Comparison of ENCODE assay signal across 12 cellular contexts in the genomic region with DNA sequence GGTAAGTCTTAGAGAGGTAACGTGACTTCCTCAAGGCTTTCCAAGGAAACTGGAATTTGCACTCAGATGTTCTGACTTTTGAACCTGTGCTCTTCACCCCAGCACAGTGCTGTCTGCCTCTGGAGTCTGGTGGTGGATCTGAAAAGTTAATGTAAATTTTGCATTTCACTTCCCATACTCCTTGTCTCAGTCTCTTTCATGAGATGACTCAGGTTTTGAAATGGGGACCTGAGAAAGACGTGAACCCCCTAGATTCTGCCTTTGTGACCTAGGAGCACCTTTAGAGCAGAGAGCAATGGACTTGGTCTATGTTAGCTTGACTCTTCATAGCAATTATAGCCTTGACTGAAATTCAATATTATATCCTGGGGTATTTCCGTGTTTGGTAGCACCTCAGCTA.
DNase-seq lines count a peak whose midpoint lies in the region; ATAC-seq and TF ChIP-seq lines count a peak whose summit lies in the region.
"Had no signal": no experiment of that assay in that cellular context is flagged by ENCODE, and none has a peak within 500 bp of the region (broad histone marks: within the 10 kb centered on the region; RNA-seq: fewer than 3 reads in every experiment).

No MANE protein-coding gene starts in this region.

- TF ChIP-seq EP300 in esophagus muscularis mucosa (IDR thresholded peaks at IDR 0.05) = no peak

- no peak for TF ChIP-seq POLR2A in esophagus muscularis mucosa (IDR thresholded peaks at IDR 0.05; ENCODE audit: low read depth)

- DNase-seq in GM12865 (ENCODE audit: low read depth) = peak; percentile 68
- no peak for DNase-seq in activated naive CD4-positive, alpha-beta T cell treated with anti-CD3 and anti-CD28 coated beads, Interleukin-2, amount 50 U/mL, for 72 hours (ENCODE audit: low spot score in 2 of 2)
- DNase-seq in esophagus muscularis mucosa (ENCODE audit: extremely low spot score) = no peak
- no peak for DNase-seq in cortex of kidney (lab: John Stamatoyannopoulos, UW)
- no peak for DNase-seq in NCI-H748 treated with DMSO at 0.1 percent for 48 hours (lab: John Stamatoyannopoulos, UW)
- DNase-seq: effector memory CD4-positive, alpha-beta T cell; NCI-H187 had no signal

- H3K4me1 ChIP-seq in esophagus muscularis mucosa = no peaks in the 10 kb centered on the region
- H3K4me1 ChIP-seq: gastroesophageal sphincter, suprapubic skin had no signal

- H3K36me3 ChIP-seq in esophagus muscularis mucosa = no peaks in the 10 kb centered on the region
- H3K36me3 ChIP-seq: gastroesophageal sphincter, suprapubic skin had no signal

- peaks cover 0 to 9% (median 0%) of the 10 kb centered on the region in 4 donors for H3K27me3 ChIP-seq in esophagus muscularis mucosa
- H3K27me3 ChIP-seq: suprapubic skin had no signal

- peak; percentile 78 for ATAC-seq in GM19372 (IDR thresholded peaks at IDR 0.05; ENCODE audit: low read depth, unreplicated experiment)
- peak; percentile 85 for ATAC-seq in HG02678 (IDR thresholded peaks at IDR 0.05; ENCODE audit: unreplicated experiment)
- peak; percentile 82 for ATAC-seq in HG03354 (IDR thresholded peaks at IDR 0.05; ENCODE audit: poor library complexity, severe bottlenecking, unreplicated experiment)
- no peak for ATAC-seq in activated naive CD4-positive, alpha-beta T cell treated with anti-CD3 and anti-CD28 coated beads, Interleukin-2, amount 50 U/mL, for 72 hours
- ATAC-seq: gastroesophageal sphincter had no signal

- no peak overlapping the region for H3K27ac Mint-ChIP-seq in activated naive CD4-positive, alpha-beta T cell treated with anti-CD3 and anti-CD28 coated beads, Interleukin-2, amount 50 U/mL, for 72 hours

- H3K27ac ChIP-seq in esophagus muscularis mucosa (replicated peaks in 1 of 4) = no peak overlapping the region
- H3K27ac ChIP-seq: gastroesophageal sphincter, suprapubic skin had no signal

- WGBS in esophagus muscularis mucosa = 59% methylated on average over 3 of the region's 3 CpGs

- TF ChIP-seq CTCF in GM12865 (IDR thresholded peaks at IDR 0.05; ENCODE audit: insufficient read depth, low read depth, low read length, missing control alignments) (no peak), esophagus muscularis mucosa (IDR thresholded peaks at IDR 0.05) (no peak)

- H3K36me3 Mint-ChIP-seq in activated naive CD4-positive, alpha-beta T cell treated with anti-CD3 and anti-CD28 coated beads, Interleukin-2, amount 50 U/mL, for 72 hours = no peaks in the 10 kb centered on the region

- H3K4me3 ChIP-seq in GM12865 (ENCODE audit: low read depth, low read length) (no peak overlapping the region), esophagus muscularis mucosa (no peak overlapping the region)
- H3K4me3 ChIP-seq: gastroesophageal sphincter, suprapubic skin had no signal

- no peaks in the 10 kb centered on the region for H3K9me3 Mint-ChIP-seq in activated naive CD4-positive, alpha-beta T cell treated with anti-CD3 and anti-CD28 coated beads, Interleukin-2, amount 50 U/mL, for 72 hours

- intact Hi-C loops in esophagus muscularis mucosa (cut with DNase I) = no loop called here

- H3K9me3 ChIP-seq in esophagus muscularis mucosa = peaks cover 0 to 9% (median 2%) of the 10 kb centered on the region in 4 donors
- H3K9me3 ChIP-seq: gastroesophageal sphincter, suprapubic skin had no signal

Comparison
In these comparisons a context has a peak if more than half of its experiments do, and no peak if none do; other contexts are left out.
1. ATAC-seq: peak in GM19372 (single experiment), HG02678 (single experiment) and HG03354 (single experiment); none in activated naive CD4-positive, alpha-beta T cell treated with anti-CD3 and anti-CD28 coated beads, Interleukin-2, amount 50 U/mL, for 72 hours (0 of 2).